ENCODE assay signal across 1 cellular context in genomic region chr11:47253660-47254059, GRCh38.
TF ChIP-seq lines count a peak whose summit lies in the region.

No MANE protein-coding gene starts in this region.

TF ChIP-seq in HepG2, 621 proteins besides CTCF, POLR2A, EP300 and RAD21 (continued from another document and continues in another):
- TF ChIP-seq, protein P1, sequence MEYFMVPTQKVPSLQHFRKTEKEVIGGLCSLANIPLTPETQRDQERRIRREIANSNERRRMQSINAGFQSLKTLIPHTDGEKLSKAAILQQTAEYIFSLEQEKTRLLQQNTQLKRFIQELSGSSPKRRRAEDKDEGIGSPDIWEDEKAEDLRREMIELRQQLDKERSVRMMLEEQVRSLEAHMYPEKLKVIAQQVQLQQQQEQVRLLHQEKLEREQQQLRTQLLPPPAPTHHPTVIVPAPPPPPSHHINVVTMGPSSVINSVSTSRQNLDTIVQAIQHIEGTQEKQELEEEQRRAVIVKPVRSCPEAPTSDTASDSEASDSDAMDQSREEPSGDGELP (IDR thresholded peaks at IDR 0.05; ENCODE audit: borderline replicate concordance, low read depth), result peak; percentile 82; the same call in 1 of the 2 replicates
- TF ChIP-seq E2F5 (CRISPR knock-in tag; conservative IDR thresholded peaks at IDR 0.05), result no peak
- no peak for TF ChIP-seq ZNF407 (CRISPR knock-in tag; IDR thresholded peaks at IDR 0.05; ENCODE audit: not compliant biosample characterization)
- TF ChIP-seq, protein P2, sequence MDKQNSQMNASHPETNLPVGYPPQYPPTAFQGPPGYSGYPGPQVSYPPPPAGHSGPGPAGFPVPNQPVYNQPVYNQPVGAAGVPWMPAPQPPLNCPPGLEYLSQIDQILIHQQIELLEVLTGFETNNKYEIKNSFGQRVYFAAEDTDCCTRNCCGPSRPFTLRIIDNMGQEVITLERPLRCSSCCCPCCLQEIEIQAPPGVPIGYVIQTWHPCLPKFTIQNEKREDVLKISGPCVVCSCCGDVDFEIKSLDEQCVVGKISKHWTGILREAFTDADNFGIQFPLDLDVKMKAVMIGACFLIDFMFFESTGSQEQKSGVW (CRISPR knock-in tag; IDR thresholded peaks at IDR 0.05; ENCODE audit: borderline replicate concordance), result no peak
- 0 out of 2 replicates have a peak, but pooled peaks have one; percentile 35 for TF ChIP-seq ZNF580 (CRISPR knock-in tag; IDR thresholded peaks at IDR 0.05; ENCODE audit: borderline replicate concordance, low read depth)
- TF ChIP-seq ZNF138 (CRISPR knock-in tag; IDR thresholded peaks at IDR 0.05; ENCODE audit: low read depth), result no peak
- TF ChIP-seq ZNF251 (CRISPR knock-in tag; IDR thresholded peaks at IDR 0.05), result no peak
- no peak for TF ChIP-seq ZNF724P (CRISPR knock-in tag; IDR thresholded peaks at IDR 0.05; ENCODE audit: borderline replicate concordance)
- TF ChIP-seq SIX1 (CRISPR knock-in tag; IDR thresholded peaks at IDR 0.05; ENCODE audit: borderline replicate concordance), result no peak
- TF ChIP-seq HNF4A (CRISPR knock-in tag; IDR thresholded peaks at IDR 0.05), result peak; percentile 94
- no peak for TF ChIP-seq ETV6 (CRISPR knock-in tag; conservative IDR thresholded peaks at IDR 0.05)
- TF ChIP-seq, protein P3, sequence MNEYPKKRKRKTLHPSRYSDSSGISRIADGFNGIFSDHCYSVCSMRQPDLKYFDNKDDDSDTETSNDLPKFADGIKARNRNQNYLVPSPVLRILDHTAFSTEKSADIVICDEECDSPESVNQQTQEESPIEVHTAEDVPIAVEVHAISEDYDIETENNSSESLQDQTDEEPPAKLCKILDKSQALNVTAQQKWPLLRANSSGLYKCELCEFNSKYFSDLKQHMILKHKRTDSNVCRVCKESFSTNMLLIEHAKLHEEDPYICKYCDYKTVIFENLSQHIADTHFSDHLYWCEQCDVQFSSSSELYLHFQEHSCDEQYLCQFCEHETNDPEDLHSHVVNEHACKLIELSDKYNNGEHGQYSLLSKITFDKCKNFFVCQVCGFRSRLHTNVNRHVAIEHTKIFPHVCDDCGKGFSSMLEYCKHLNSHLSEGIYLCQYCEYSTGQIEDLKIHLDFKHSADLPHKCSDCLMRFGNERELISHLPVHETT (CRISPR knock-in tag; conservative IDR thresholded peaks at IDR 0.05), result no peak
- TF ChIP-seq ZNF33A (CRISPR knock-in tag; IDR thresholded peaks at IDR 0.05; ENCODE audit: borderline replicate concordance), result no peak
- no peak for TF ChIP-seq ZSCAN30 (CRISPR knock-in tag; IDR thresholded peaks at IDR 0.05)
- no peak for TF ChIP-seq ZNF761 (CRISPR knock-in tag; conservative IDR thresholded peaks at IDR 0.05)
- TF ChIP-seq GATAD2A (CRISPR knock-in tag; IDR thresholded peaks at IDR 0.05), result peak; percentile 74; the same call in 1 of the 2 replicates
- TF ChIP-seq KAT8 (CRISPR knock-in tag; IDR thresholded peaks at IDR 0.05), result peak; percentile 28; the same call in 1 of the 2 replicates
- no peak for TF ChIP-seq KLF9 (CRISPR knock-in tag; IDR thresholded peaks at IDR 0.05; ENCODE audit: low read depth)
- no peak for TF ChIP-seq HOXD1 (CRISPR knock-in tag; IDR thresholded peaks at IDR 0.05)
- TF ChIP-seq CBFB (CRISPR knock-in tag; IDR thresholded peaks at IDR 0.05), result no peak
- TF ChIP-seq, protein P4, sequence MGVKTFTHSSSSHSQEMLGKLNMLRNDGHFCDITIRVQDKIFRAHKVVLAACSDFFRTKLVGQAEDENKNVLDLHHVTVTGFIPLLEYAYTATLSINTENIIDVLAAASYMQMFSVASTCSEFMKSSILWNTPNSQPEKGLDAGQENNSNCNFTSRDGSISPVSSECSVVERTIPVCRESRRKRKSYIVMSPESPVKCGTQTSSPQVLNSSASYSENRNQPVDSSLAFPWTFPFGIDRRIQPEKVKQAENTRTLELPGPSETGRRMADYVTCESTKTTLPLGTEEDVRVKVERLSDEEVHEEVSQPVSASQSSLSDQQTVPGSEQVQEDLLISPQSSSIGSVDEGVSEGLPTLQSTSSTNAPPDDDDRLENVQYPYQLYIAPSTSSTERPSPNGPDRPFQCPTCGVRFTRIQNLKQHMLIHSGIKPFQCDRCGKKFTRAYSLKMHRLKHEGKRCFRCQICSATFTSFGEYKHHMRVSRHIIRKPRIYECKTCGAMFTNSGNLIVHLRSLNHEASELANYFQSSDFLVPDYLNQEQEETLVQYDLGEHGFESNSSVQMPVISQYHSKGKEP (CRISPR knock-in tag; IDR thresholded peaks at IDR 0.05), result no peak
- no peak for TF ChIP-seq SMARCE1 (IDR thresholded peaks at IDR 0.05; ENCODE audit: borderline replicate concordance)
- no peak for TF ChIP-seq DNMT3B (CRISPR knock-in tag; conservative IDR thresholded peaks at IDR 0.05)
- no peak for TF ChIP-seq MAFG (CRISPR knock-in tag; IDR thresholded peaks at IDR 0.05)
- no peak for TF ChIP-seq ISX (CRISPR knock-in tag; conservative IDR thresholded peaks at IDR 0.05)
- TF ChIP-seq ZSCAN22 (CRISPR knock-in tag; IDR thresholded peaks at IDR 0.05), result no peak
- TF ChIP-seq, protein P5, sequence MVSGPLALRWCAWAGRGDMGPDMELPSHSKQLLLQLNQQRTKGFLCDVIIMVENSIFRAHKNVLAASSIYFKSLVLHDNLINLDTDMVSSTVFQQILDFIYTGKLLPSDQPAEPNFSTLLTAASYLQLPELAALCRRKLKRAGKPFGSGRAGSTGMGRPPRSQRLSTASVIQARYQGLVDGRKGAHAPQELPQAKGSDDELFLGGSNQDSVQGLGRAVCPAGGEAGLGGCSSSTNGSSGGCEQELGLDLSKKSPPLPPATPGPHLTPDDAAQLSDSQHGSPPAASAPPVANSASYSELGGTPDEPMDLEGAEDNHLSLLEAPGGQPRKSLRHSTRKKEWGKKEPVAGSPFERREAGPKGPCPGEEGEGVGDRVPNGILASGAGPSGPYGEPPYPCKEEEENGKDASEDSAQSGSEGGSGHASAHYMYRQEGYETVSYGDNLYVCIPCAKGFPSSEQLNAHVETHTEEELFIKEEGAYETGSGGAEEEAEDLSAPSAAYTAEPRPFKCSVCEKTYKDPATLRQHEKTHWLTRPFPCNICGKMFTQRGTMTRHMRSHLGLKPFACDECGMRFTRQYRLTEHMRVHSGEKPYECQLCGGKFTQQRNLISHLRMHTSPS (CRISPR knock-in tag; IDR thresholded peaks at IDR 0.05; ENCODE audit: low read depth), result no peak
- TF ChIP-seq FIP1L1 (IDR thresholded peaks at IDR 0.05; ENCODE audit: borderline replicate concordance, insufficient read depth, low read depth, low read length), result no peak
- TF ChIP-seq ZBTB1 (CRISPR knock-in tag; IDR thresholded peaks at IDR 0.05; ENCODE audit: borderline replicate concordance), result no peak
- no peak for TF ChIP-seq CBX1 (IDR thresholded peaks at IDR 0.05; ENCODE audit: low read depth)
- no peak for TF ChIP-seq HOXA5 (CRISPR knock-in tag; IDR thresholded peaks at IDR 0.05)
- TF ChIP-seq ZNF687 (CRISPR knock-in tag; IDR thresholded peaks at IDR 0.05), result peak; percentile 41
- TF ChIP-seq HHEX (CRISPR knock-in tag; IDR thresholded peaks at IDR 0.05), result no peak
- TF ChIP-seq, protein P6, sequence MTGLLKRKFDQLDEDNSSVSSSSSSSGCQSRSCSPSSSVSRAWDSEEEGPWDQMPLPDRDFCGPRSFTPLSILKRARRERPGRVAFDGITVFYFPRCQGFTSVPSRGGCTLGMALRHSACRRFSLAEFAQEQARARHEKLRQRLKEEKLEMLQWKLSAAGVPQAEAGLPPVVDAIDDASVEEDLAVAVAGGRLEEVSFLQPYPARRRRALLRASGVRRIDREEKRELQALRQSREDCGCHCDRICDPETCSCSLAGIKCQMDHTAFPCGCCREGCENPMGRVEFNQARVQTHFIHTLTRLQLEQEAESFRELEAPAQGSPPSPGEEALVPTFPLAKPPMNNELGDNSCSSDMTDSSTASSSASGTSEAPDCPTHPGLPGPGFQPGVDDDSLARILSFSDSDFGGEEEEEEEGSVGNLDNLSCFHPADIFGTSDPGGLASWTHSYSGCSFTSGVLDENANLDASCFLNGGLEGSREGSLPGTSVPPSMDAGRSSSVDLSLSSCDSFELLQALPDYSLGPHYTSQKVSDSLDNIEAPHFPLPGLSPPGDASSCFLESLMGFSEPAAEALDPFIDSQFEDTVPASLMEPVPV (CRISPR knock-in tag; IDR thresholded peaks at IDR 0.05), result 0 out of 2 replicates have a peak, but pooled peaks have one; percentile 13
- no peak for TF ChIP-seq RXRA (CRISPR knock-in tag; IDR thresholded peaks at IDR 0.05)
- TF ChIP-seq MBNL3 (CRISPR knock-in tag; conservative IDR thresholded peaks at IDR 0.05), result no peak
- TF ChIP-seq ZNF207 (IDR thresholded peaks at IDR 0.05; ENCODE audit: borderline replicate concordance), result no peak
- peak; percentile 81 for TF ChIP-seq HNF4G (IDR thresholded peaks at IDR 0.05; ENCODE audit: borderline replicate concordance, low read depth, low read length)
- peak; percentile 80; the same call in 1 of the 2 replicates for TF ChIP-seq HNF4G (CRISPR knock-in tag; IDR thresholded peaks at IDR 0.05; ENCODE audit: borderline replicate concordance, low read depth)
- TF ChIP-seq ZNF264 (CRISPR knock-in tag; IDR thresholded peaks at IDR 0.05), result no peak
